ENCODE assay signal across 8 cellular contexts in genomic region chr12:27969901-27970390, GRCh38. TPM values are rescaled to one million over a fixed set of nuclear protein-coding genes. Genes with fewer than 3 reads are reported as not detected.
A peak's percentile ranks its signal among the peaks of the same experiment; 100 is the strongest.
DNase-seq lines count a peak whose midpoint lies in the region; ATAC-seq and TF ChIP-seq lines count a peak whose summit lies in the region.

No MANE protein-coding gene starts in this region.

- H3K9me3 Mint-ChIP-seq in activated naive CD8-positive, alpha-beta T cell treated with anti-CD3 and anti-CD28 coated beads for 36 hours, result no peaks in the 10 kb centered on the region

- DNase-seq in AG09309 (ENCODE audit: low read depth) (no peak), OCI-LY7 (ENCODE audit: low spot score) (no peak), left ventricle myocardium inferior (peak; percentile 37), putamen (ENCODE audit: low spot score) (peak; percentile 28)
- DNase-seq in activated naive CD8-positive, alpha-beta T cell treated with anti-CD3 and anti-CD28 coated beads for 36 hours, result peak; percentile 76
- DNase-seq in NK-92 treated with Interleukin-12 subunit alpha and Interleukin-12 subunit beta, amount 100 ng/mL, for 24 hours (lab: John Stamatoyannopoulos, UW), result no peak

- H3K9me3 ChIP-seq in OCI-LY7 (ENCODE audit: low read length), result no peaks in the 10 kb centered on the region
- H3K9me3 ChIP-seq in left ventricle myocardium inferior (replicated peaks), result no peaks in the 10 kb centered on the region

- intact Hi-C loops in OCI-LY7 (cut with micrococcal nuclease; ENCODE audit: unreplicated experiment), result no loop called here
- intact Hi-C loops in left ventricle myocardium inferior (cut with micrococcal nuclease), result no loop called here

- no peaks in the 10 kb centered on the region for H3K9me2 ChIP-seq in OCI-LY7 (ENCODE audit: insufficient read depth, low read length)

- H2AFZ ChIP-seq in OCI-LY7 (ENCODE audit: low read length), result no peak overlapping the region

- H3K4me1 ChIP-seq in OCI-LY7 (ENCODE audit: insufficient read depth, low read length, poor library complexity, severe bottlenecking) (no peaks in the 10 kb centered on the region), left ventricle myocardium inferior (peaks cover 35% of the 10 kb centered on the region)

- H3K27ac ChIP-seq in OCI-LY7 (ENCODE audit: low read depth, low read length, poor library complexity, severe bottlenecking), result no peak overlapping the region
- H3K27ac ChIP-seq in left ventricle myocardium inferior (replicated peaks), result peak overlapping the region; percentile 41

- CTCF ChIA-PET in OCI-LY7 (lab: Charles Lee; ENCODE audit: unreplicated experiment), result no interaction called here

- H3K79me2 ChIP-seq in OCI-LY7 (ENCODE audit: insufficient read depth, low read depth, low read length), result no peaks in the 10 kb centered on the region

- peaks cover 99% of the 10 kb centered on the region for H3K27me3 ChIP-seq in left ventricle myocardium inferior (ENCODE audit: low read depth)

- POLR2A ChIA-PET in OCI-LY7 (lab: Charles Lee), result no interaction called here

- H3K4me3 ChIP-seq in AG09309 (ENCODE audit: control insufficient read depth, low read depth, low read length) (peak overlapping the region; percentile 76), OCI-LY7 (ENCODE audit: low read depth, low read length, poor library complexity, severe bottlenecking) (no peak overlapping the region), left ventricle myocardium inferior (peak overlapping the region; percentile 70)

- peak overlapping the region; percentile 75 for H3K4me3 Mint-ChIP-seq in activated naive CD8-positive, alpha-beta T cell treated with anti-CD3 and anti-CD28 coated beads for 36 hours

- H3K27me3 Mint-ChIP-seq in activated naive CD8-positive, alpha-beta T cell treated with anti-CD3 and anti-CD28 coated beads for 36 hours, result peaks cover 93% of the 10 kb centered on the region

- peak overlapping the region; percentile 45; the same call in 1 of the 2 replicates for H3K4me2 ChIP-seq in OCI-LY7 (ENCODE audit: low read length)

- H3K36me3 Mint-ChIP-seq in activated naive CD8-positive, alpha-beta T cell treated with anti-CD3 and anti-CD28 coated beads for 36 hours, result no peaks in the 10 kb centered on the region

- H3K4me1 Mint-ChIP-seq in activated naive CD8-positive, alpha-beta T cell treated with anti-CD3 and anti-CD28 coated beads for 36 hours, result peaks cover 27% of the 10 kb centered on the region

- no peaks in the 10 kb centered on the region for H4K20me1 ChIP-seq in OCI-LY7 (ENCODE audit: insufficient read depth, low read length)

- peak; percentile 82 for ATAC-seq in GM18868 (IDR thresholded peaks at IDR 0.05; ENCODE audit: unreplicated experiment)
- ATAC-seq in HG03064 (IDR thresholded peaks at IDR 0.05; ENCODE audit: low read depth, unreplicated experiment), result peak; percentile 69

- TF ChIP-seq CTCF in AG09309 (IDR thresholded peaks at IDR 0.05; ENCODE audit: control insufficient read depth, insufficient read depth, low read depth, low read length, missing control alignments), result peak; percentile 24
- TF ChIP-seq CTCF in OCI-LY7 (conservative IDR thresholded peaks at IDR 0.05; ENCODE audit: low read length), result no peak
- TF ChIP-seq CTCF in left ventricle myocardium inferior (IDR thresholded peaks at IDR 0.05; ENCODE audit: borderline replicate concordance), result no peak

- BruUV-seq in OCI-LY7 (replicated peaks; lab: Mats Ljungman, UMichigan), result no TSS peak

- H3K27ac Mint-ChIP-seq in activated naive CD8-positive, alpha-beta T cell treated with anti-CD3 and anti-CD28 coated beads for 36 hours, result peak overlapping the region; percentile 73

- H3K36me3 ChIP-seq in OCI-LY7 (ENCODE audit: insufficient read depth, low read length) (no peaks in the 10 kb centered on the region), left ventricle myocardium inferior (no peaks in the 10 kb centered on the region)

RNA-seq across cellular contexts. Expression of gene PTHLH, which starts 2.6 kb away (rescaled TPM):
- total RNA-seq in OCI-LY7 (2014; rRNA removed; shearing (Covaris generic)), result not detected in 2 replicates
- total RNA-seq in OCI-LY7 (2022) (not detected in 2 replicates), left ventricle myocardium inferior (3.7 TPM)
- total RNA-seq in activated naive CD8-positive, alpha-beta T cell treated with anti-CD3 and anti-CD28 coated beads for 36 hours, result not detected

Comparison
In these comparisons a context has a peak if more than half of its experiments do, and no peak if none do; other contexts are left out.
1. DNase-seq: peak in activated naive CD8-positive, alpha-beta T cell treated with anti-CD3 and anti-CD28 coated beads for 36 hours (single experiment), left ventricle myocardium inferior (single experiment) and putamen (single experiment); none in AG09309 (single experiment), OCI-LY7 (single experiment) and NK-92 treated with Interleukin-12 subunit alpha and Interleukin-12 subunit beta, amount 100 ng/mL, for 24 hours (single experiment).